Comparison of ENCODE assay signal across 26 cellular contexts in the genomic region with DNA sequence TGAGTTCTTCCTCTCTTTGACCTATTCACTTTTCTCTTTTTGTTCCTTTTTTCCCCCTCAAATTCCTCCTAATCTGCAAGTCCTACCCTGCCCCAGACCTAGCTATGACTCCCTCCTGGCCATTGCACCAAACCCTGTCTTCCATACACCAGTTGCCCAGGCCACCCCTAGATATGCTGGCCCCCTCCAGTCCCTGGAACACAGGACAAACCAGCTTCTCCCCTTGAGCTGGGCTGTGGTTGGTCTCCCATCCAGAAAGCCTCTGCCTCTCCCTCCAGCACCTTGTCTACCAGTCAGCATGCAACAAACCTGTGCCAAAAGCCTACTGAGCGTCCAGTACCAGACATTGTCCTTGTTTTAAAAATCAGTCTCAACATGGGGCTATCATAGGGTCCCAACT. TPM values are rescaled to one million over a fixed set of nuclear protein-coding genes. Genes with fewer than 3 reads are reported as not detected.
DNase-seq lines count a peak whose midpoint lies in the region; ATAC-seq and TF ChIP-seq lines count a peak whose summit lies in the region.
"Had no signal": no experiment of that assay in that cellular context is flagged by ENCODE, and none has a peak within 500 bp of the region (broad histone marks: within the 10 kb centered on the region; RNA-seq: fewer than 3 reads in every experiment).

No MANE protein-coding gene starts in this region.

- no peak overlapping the region for H3K4me3 ChIP-seq in colonic mucosa
- no peak overlapping the region for H3K4me3 ChIP-seq in upper lobe of right lung
- H3K4me3 ChIP-seq: GM12878, K562 had no signal

- no peaks in the 10 kb centered on the region for H3K9me3 Mint-ChIP-seq in type B pancreatic cell
- H3K9me3 Mint-ChIP-seq: CD8-positive, alpha-beta memory T cell had no signal

- no peaks in the 10 kb centered on the region for H3K9me3 ChIP-seq in colonic mucosa
- no peaks in the 10 kb centered on the region for H3K9me3 ChIP-seq in upper lobe of right lung
- H3K9me3 ChIP-seq: BE2C had no signal

- intact Hi-C loops in colonic mucosa (cut with DNase I) (no loop called here), upper lobe of right lung (cut with DNase I) (no loop called here)

- no peaks in the 10 kb centered on the region for H3K27me3 ChIP-seq in colonic mucosa
- H3K27me3 ChIP-seq in upper lobe of right lung: peaks cover 12% of the 10 kb centered on the region

- DNase-seq in activated CD8-positive, alpha-beta memory T cell treated with anti-CD3 and anti-CD28 coated beads for 24 hours: peak; percentile 33
- no peak for DNase-seq in activated CD8-positive, alpha-beta memory T cell treated with anti-CD3 and anti-CD28 coated beads, Interleukin-2, amount 50 U/mL, for 4 hours
- peak; percentile 16 for DNase-seq in colonic mucosa
- peak; percentile 16 for DNase-seq in left lobe of liver (ENCODE audit: low spot score)
- DNase-seq in type B pancreatic cell (ENCODE audit: extremely low spot score, unreplicated experiment): peak; percentile 25
- DNase-seq in upper lobe of right lung: no peak
- DNase-seq in putamen (ENCODE audit: low spot score): no peak
- no peak for DNase-seq in NCI-H2171 treated with DMSO at 0.1 percent for 48 hours (lab: John Stamatoyannopoulos, UW)
- DNase-seq: 8988T; ACHN; BE2C; CD8-positive, alpha-beta memory T cell; DMS 273 treated with DMSO at 0.1 percent for 48 hours; DMS79; EL; GDM1; H7; Kasumi-1; MV-4-11; NCI-H1105; NCI-H1436 treated with DMSO at 0.1 percent for 48 hours; NCI-H187 treated with DMSO at 0.1 percent for 48 hours; NCI-H774 had no signal

- no peaks in the 10 kb centered on the region for H3K4me1 ChIP-seq in colonic mucosa
- H3K4me1 ChIP-seq in upper lobe of right lung: peaks cover 3% of the 10 kb centered on the region
- H3K4me1 ChIP-seq: BE2C had no signal

- no peak overlapping the region for H3K27ac Mint-ChIP-seq in type B pancreatic cell
- H3K27ac Mint-ChIP-seq: CD14-positive monocyte had no signal

- H3K4me1 Mint-ChIP-seq in type B pancreatic cell (ENCODE audit: unreplicated experiment): no peaks in the 10 kb centered on the region

- ATAC-seq in left lobe of liver: no peak
- no peak for ATAC-seq in upper lobe of right lung
- ATAC-seq: GM12878, K562 had no signal

- H3K36me3 Mint-ChIP-seq in type B pancreatic cell: no peaks in the 10 kb centered on the region
- H3K36me3 Mint-ChIP-seq: CD14-positive monocyte; CD8-positive, alpha-beta memory T cell had no signal

- H3K36me3 ChIP-seq in colonic mucosa (no peaks in the 10 kb centered on the region), upper lobe of right lung (no peaks in the 10 kb centered on the region)
- H3K36me3 ChIP-seq: BE2C had no signal

- no peak overlapping the region for H3K27ac ChIP-seq in colonic mucosa
- no peak overlapping the region for H3K27ac ChIP-seq in upper lobe of right lung

- H3K9ac ChIP-seq in colonic mucosa (ENCODE audit: low read depth in 2 of 2, low read length in 2 of 2): no peak overlapping the region

- H3K27me3 Mint-ChIP-seq in type B pancreatic cell: peaks cover 65% of the 10 kb centered on the region

- TF ChIP-seq CTCF in colonic mucosa (IDR thresholded peaks at IDR 0.05): no peak
- no peak for TF ChIP-seq CTCF in type B pancreatic cell (conservative IDR thresholded peaks at IDR 0.05)
- no peak for TF ChIP-seq CTCF in upper lobe of right lung (IDR thresholded peaks at IDR 0.05)

- no peak overlapping the region for H3K4me3 Mint-ChIP-seq in type B pancreatic cell
- H3K4me3 Mint-ChIP-seq: CD14-positive monocyte; CD8-positive, alpha-beta memory T cell had no signal

RNA-seq across cellular contexts. Expression of a gene that starts 59.4 kb away (rescaled TPM):
- 10 to 100 TPM; 30.5 to 37.6 TPM for total RNA-seq in colonic mucosa
- 29.9 TPM for total RNA-seq in left lobe of liver
- 20.9 and 27.6 TPM in 2 replicates for total RNA-seq in type B pancreatic cell (ENCODE audit: low replicate concordance)
- 71.5 TPM for total RNA-seq in upper lobe of right lung

Comparison
In these comparisons a context has a peak if more than half of its experiments do, and no peak if none do; other contexts are left out.
1. DNase-seq: peak in activated CD8-positive, alpha-beta memory T cell treated with anti-CD3 and anti-CD28 coated beads for 24 hours (single experiment), colonic mucosa (single experiment), left lobe of liver (single experiment) and type B pancreatic cell (single experiment); none in activated CD8-positive, alpha-beta memory T cell treated with anti-CD3 and anti-CD28 coated beads, Interleukin-2, amount 50 U/mL, for 4 hours (single experiment), upper lobe of right lung (single experiment), putamen (single experiment) and NCI-H2171 treated with DMSO at 0.1 percent for 48 hours (single experiment).